In the genomic region with DNA sequence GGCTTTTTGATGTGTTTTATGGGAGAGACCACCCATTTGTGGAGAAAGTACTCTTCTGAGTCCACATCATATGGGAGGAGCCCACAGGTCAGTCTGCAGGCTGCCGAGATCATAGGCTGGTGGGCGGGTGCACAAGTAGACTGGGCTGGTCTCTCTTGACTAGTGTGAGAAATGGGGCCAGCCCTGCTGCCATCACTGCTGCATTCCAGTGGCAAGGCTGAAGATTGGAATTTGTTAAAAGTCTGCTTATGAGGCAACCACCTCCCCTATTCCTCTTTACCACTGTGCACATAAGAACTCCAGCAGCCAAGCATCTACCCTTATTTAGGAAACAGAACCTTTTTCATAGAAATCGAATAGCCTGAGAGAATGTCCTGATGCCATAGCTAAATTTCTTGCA, we compare ENCODE assay signal across 18 cellular contexts.
DNase-seq lines count a peak whose midpoint lies in the region; ATAC-seq and TF ChIP-seq lines count a peak whose summit lies in the region.
"Had no signal": no experiment of that assay in that cellular context is flagged by ENCODE, and none has a peak within 500 bp of the region (broad histone marks: within the 10 kb centered on the region; RNA-seq: fewer than 3 reads in every experiment).

No MANE protein-coding gene starts in this region.

- H3K4me2 ChIP-seq in GM23248 (ENCODE audit: unreplicated experiment), result no peak overlapping the region

- POLR2A ChIA-PET in AG04449 (lab: Yijun Ruan, JAX), result no interaction called here

- ATAC-seq in sciatic nerve (no peak), GM19395 (IDR thresholded peaks at IDR 0.05; ENCODE audit: unreplicated experiment) (no peak)

- no peaks in the 10 kb centered on the region for H4K20me1 ChIP-seq in GM23248 (ENCODE audit: insufficient read depth)

- H3K9me3 ChIP-seq in GM23248 (ENCODE audit: low read depth), result no peaks in the 10 kb centered on the region
- no peaks in the 10 kb centered on the region for H3K9me3 ChIP-seq in spleen
- H3K9me3 ChIP-seq: HAP-1 had no signal

- H3K9ac ChIP-seq in GM23248, result no peak overlapping the region

- H3K4me3 ChIP-seq in AG04449 (ENCODE audit: low read depth, low read length) (no peak overlapping the region), GM23248 (no peak overlapping the region), spleen (no peak overlapping the region)
- H3K4me3 ChIP-seq: HAP-1 had no signal

- intact Hi-C loops in spleen (cut with DNase I; ENCODE audit: low total_unique reads), result no loop called here
- intact Hi-C loops in sciatic nerve (cut with DNase I), result no loop called here

- CTCF ChIA-PET in AG04449 (lab: Yijun Ruan, JAX), result no interaction called here

- H3K36me3 ChIP-seq in GM23248 (ENCODE audit: low read depth) (no peaks in the 10 kb centered on the region), spleen (peaks cover 5 to 74% (median 27%) of the 10 kb centered on the region in 6 donors)

- no peaks in the 10 kb centered on the region for H3F3A ChIP-seq in GM23248 (ENCODE audit: insufficient read depth)

- in situ Hi-C loops in GM23248 (cut with MboI), result no loop called here

- no peaks in the 10 kb centered on the region for H3K27me3 ChIP-seq in GM23248 (replicated peaks; ENCODE audit: insufficient read depth)
- no peaks in the 10 kb centered on the region for H3K27me3 ChIP-seq in spleen (replicated peaks in 1 of 7)

- DNase-seq in AG04449 (ENCODE audit: low read depth, low spot score) (peak; percentile 23), GM23248 (peak; percentile 26), astrocyte of the hippocampus (ENCODE audit: low read depth, low spot score) (peak; percentile 38), iris pigment epithelial cell (ENCODE audit: low read depth) (peak; percentile 35), COLO829 (ENCODE audit: low spot score) (no peak), spleen (no peak), sciatic nerve (ENCODE audit: low spot score) (no peak)
- DNase-seq: 8988T, DMS 273 treated with DMSO at 0.1 percent for 48 hours, MV-4-11, NCI-H1417 treated with DMSO at 0.1 percent for 48 hours, NCI-H1930, NCI-H2171 treated with DMSO at 0.1 percent for 48 hours, NCI-H510A treated with DMSO at 0.1 percent for 48 hours, NCI-H82 had no signal

- no peak overlapping the region for H2AFZ ChIP-seq in GM23248

- H3K9me2 ChIP-seq in GM23248 (ENCODE audit: insufficient read depth), result no peaks in the 10 kb centered on the region

- TF ChIP-seq CTCF in AG04449 (IDR thresholded peaks at IDR 0.05; ENCODE audit: insufficient read depth, low read length, missing control alignments) (no peak), spleen (IDR thresholded peaks at IDR 0.05 in 8 of 11, conservative IDR thresholded peaks at IDR 0.05 in 3 of 11) (no peak)

- H3K79me2 ChIP-seq in GM23248 (ENCODE audit: insufficient read depth), result no peaks in the 10 kb centered on the region

- H3K27ac ChIP-seq in GM23248, result no peak overlapping the region
- no peak overlapping the region for H3K27ac ChIP-seq in spleen
- H3K27ac ChIP-seq: C4-2B had no signal

- WGBS in GM23248 (ENCODE audit: low coverage in 1 of 2, low lambda C conversion rate in 2 of 2, missing lambda C conversion rate in 2 of 2), 2 experiments, result 97 to 99% methylated on average over 3 of the region's 3 CpGs
- WGBS in spleen, 5 donors, result 93 to 100% (median 99%) methylated on average over 3 of the region's 3 CpGs

- H3K4me1 ChIP-seq in GM23248 (ENCODE audit: insufficient read depth) (no peaks in the 10 kb centered on the region; the same call in 1 of the 2 replicates), spleen (no peaks in the 10 kb centered on the region)
- H3K4me1 ChIP-seq: HAP-1 had no signal

- no peak for TF ChIP-seq POLR2A in spleen (IDR thresholded peaks at IDR 0.05)

Comparison
In these comparisons a context has a peak if more than half of its experiments do, and no peak if none do; other contexts are left out.
1. DNase-seq: peak in AG04449 (single experiment), GM23248 (single experiment), astrocyte of the hippocampus (single experiment) and iris pigment epithelial cell (single experiment); none in COLO829 (single experiment), spleen (single experiment) and sciatic nerve (single experiment).